ENCODE assay signal across 14 cellular contexts in the genomic region with DNA sequence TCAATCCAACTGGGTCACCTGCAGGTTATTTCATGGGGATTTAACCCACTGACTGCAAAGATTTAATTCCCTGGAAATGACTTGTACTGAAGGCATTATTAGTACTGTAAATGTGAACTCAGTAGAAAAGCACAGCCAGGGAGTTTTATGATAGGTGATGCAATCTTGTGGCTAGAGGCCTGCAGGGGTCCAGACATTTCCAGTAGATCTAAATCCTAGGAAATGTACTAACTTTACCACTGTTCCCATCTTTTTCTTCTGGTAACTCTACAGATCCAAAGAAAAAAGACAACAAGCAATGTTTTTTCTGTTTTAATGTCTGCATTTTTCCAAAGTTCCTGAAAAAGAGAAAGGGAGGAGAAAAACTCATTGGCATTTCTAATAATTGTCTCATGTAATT.
DNase-seq lines count a peak whose midpoint lies in the region; ATAC-seq and TF ChIP-seq lines count a peak whose summit lies in the region.
"Had no signal": no experiment of that assay in that cellular context is flagged by ENCODE, and none has a peak within 500 bp of the region (broad histone marks: within the 10 kb centered on the region; RNA-seq: fewer than 3 reads in every experiment).

No MANE protein-coding gene starts in this region.

- no TSS peak for BruUV-seq in HCT116 (replicated peaks; lab: Mats Ljungman, UMichigan)

- no peak overlapping the region for H2AFZ ChIP-seq in HCT116 (ENCODE audit: low read depth, low read length, poor library complexity, severe bottlenecking)

- peak; percentile 71 for DNase-seq in A172 (ENCODE audit: low spot score)
- no peak for DNase-seq in HCT116 (ENCODE audit: low read depth, low spot score)
- peak; percentile 28 for DNase-seq in SK-MEL-5 (ENCODE audit: low read depth, low spot score)
- DNase-seq in fibroblast of pulmonary artery (ENCODE audit: low read depth): peak; percentile 30
- no peak for DNase-seq in HPDE6-E6E7 (ENCODE audit: extremely low spot score)
- no peak for DNase-seq in prostate gland (ENCODE audit: low spot score)
- DNase-seq in activated gamma-delta T cell (lab: John Stamatoyannopoulos, UW): no peak
- DNase-seq: activated T-cell treated with anti-CD3 and anti-CD28 coated beads, Interleukin-2, amount 50 U/mL, for 72 hours; aorta; kidney; posterior cingulate gyrus; T-cell; tibial artery had no signal

- no peak overlapping the region for H3K4me2 ChIP-seq in HCT116 (ENCODE audit: low read length)

- H3K27ac ChIP-seq in HCT116 (ENCODE audit: low read depth, low read length) (no peak overlapping the region), prostate gland (no peak overlapping the region)
- H3K27ac ChIP-seq: tibial artery had no signal

- TF ChIP-seq POLR2A in HCT116 (IDR thresholded peaks at IDR 0.05; ENCODE audit: borderline replicate concordance, extremely low read depth, insufficient read depth, insufficient read length) (no peak), prostate gland (IDR thresholded peaks at IDR 0.05) (no peak)

- H4K20me1 ChIP-seq in HCT116 (ENCODE audit: insufficient read depth): no peaks in the 10 kb centered on the region

- POLR2A ChIA-PET in HCT116 (lab: Charles Lee): no interaction called here

- no peaks in the 10 kb centered on the region for H3K9me2 ChIP-seq in HCT116 (ENCODE audit: insufficient read depth)

- H3K36me3 ChIP-seq in HCT116 (ENCODE audit: control insufficient read depth in 1 of 2, insufficient read depth in 2 of 2, low read length in 2 of 2) (no peaks in the 10 kb centered on the region), prostate gland (no peaks in the 10 kb centered on the region)
- H3K36me3 ChIP-seq: tibial artery had no signal

- TF ChIP-seq RAD21 in HCT116 (IDR thresholded peaks at IDR 0.05; ENCODE audit: low read depth): no peak

- intact Hi-C loops in HCT116 (cut with micrococcal nuclease) (no loop called here), prostate gland (cut with DNase I) (no loop called here)

- H3K4me3 ChIP-seq in HCT116 (replicated peaks in 1 of 2; ENCODE audit: low read depth in 1 of 2, low read length in 2 of 2) (no peak overlapping the region), fibroblast of pulmonary artery (replicated peaks; ENCODE audit: low read depth, low read length) (no peak overlapping the region), prostate gland (no peak overlapping the region)
- H3K4me3 ChIP-seq: tibial artery had no signal

- no peaks in the 10 kb centered on the region for H3K79me2 ChIP-seq in HCT116 (ENCODE audit: insufficient read depth, low read length)

- H3K4me1 ChIP-seq in HCT116 (ENCODE audit: control insufficient read depth in 1 of 2, insufficient read depth in 2 of 2, low read length in 2 of 2) (no peaks in the 10 kb centered on the region), prostate gland (replicated peaks) (no peaks in the 10 kb centered on the region)
- H3K4me1 ChIP-seq: tibial artery had no signal

- in situ Hi-C loops in SK-MEL-5 (cut with HindIII; ENCODE audit: low pct_unique_long_range_greater_than_20kb, low sequenced_read_pairs): no loop called here

- ATAC-seq in HCT116 (no peak), GM18868 (IDR thresholded peaks at IDR 0.05; ENCODE audit: unreplicated experiment) (no peak)
- ATAC-seq: activated T-cell treated with anti-CD3 and anti-CD28 coated beads, Interleukin-2, amount 50 U/mL, for 72 hours; T-cell had no signal

- no peak overlapping the region for H3K9ac ChIP-seq in HCT116 (ENCODE audit: low read length)

- H3K9me3 ChIP-seq in HCT116 (ENCODE audit: control insufficient read depth in 1 of 2, insufficient read depth in 1 of 2, low read depth in 1 of 2, low read length in 2 of 2): no peaks in the 10 kb centered on the region
- no peaks in the 10 kb centered on the region for H3K9me3 ChIP-seq in prostate gland
- H3K9me3 ChIP-seq: tibial artery had no signal

- RAD21 ChIA-PET in HCT116 (lab: Charles Lee; ENCODE audit: low non-redundant PET in 1 of 2, low total read pairs in 2 of 2, uncharacterized antibody in 2 of 2, unreplicated experiment in 2 of 2): no interaction called here

- H3K27me3 ChIP-seq in HCT116 (ENCODE audit: insufficient read depth, low read length) (no peaks in the 10 kb centered on the region), prostate gland (replicated peaks; ENCODE audit: insufficient read depth) (no peaks in the 10 kb centered on the region)
- H3K27me3 ChIP-seq: tibial artery had no signal

- TF ChIP-seq CTCF in HCT116 (IDR thresholded peaks at IDR 0.05 in 2 of 3, conservative IDR thresholded peaks at IDR 0.05 in 1 of 3; ENCODE audit: borderline replicate concordance in 1 of 3, insufficient read depth in 1 of 3, low read depth in 2 of 3, low read length in 2 of 3): no peak
- TF ChIP-seq CTCF in fibroblast of pulmonary artery (IDR thresholded peaks at IDR 0.05; ENCODE audit: low read length, missing control alignments): no peak
- TF ChIP-seq CTCF in prostate gland (IDR thresholded peaks at IDR 0.05): no peak

- CTCF ChIA-PET in HCT116 (lab: Charles Lee): no interaction called here

TF ChIP-seq in HCT116, 20 proteins besides CTCF, POLR2A, EP300 and RAD21:
- TF ChIP-seq CEBPB (IDR thresholded peaks at IDR 0.05; ENCODE audit: low read depth) (peak; percentile 50), ATF3 (IDR thresholded peaks at IDR 0.05) (0 out of 2 replicates have a peak, but pooled peaks have one; percentile 35)
- TF ChIP-seq, protein P1, sequence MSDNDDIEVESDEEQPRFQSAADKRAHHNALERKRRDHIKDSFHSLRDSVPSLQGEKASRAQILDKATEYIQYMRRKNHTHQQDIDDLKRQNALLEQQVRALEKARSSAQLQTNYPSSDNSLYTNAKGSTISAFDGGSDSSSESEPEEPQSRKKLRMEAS (IDR thresholded peaks at IDR 0.05): no peak

Comparison
In these comparisons a context has a peak if more than half of its experiments do, and no peak if none do; other contexts are left out.
1. DNase-seq: peak in A172 (single experiment), SK-MEL-5 (single experiment) and fibroblast of pulmonary artery (single experiment); none in HCT116 (single experiment), HPDE6-E6E7 (single experiment), prostate gland (single experiment) and activated gamma-delta T cell (single experiment).